ENCODE assay signal across 18 cellular contexts in the genomic region with DNA sequence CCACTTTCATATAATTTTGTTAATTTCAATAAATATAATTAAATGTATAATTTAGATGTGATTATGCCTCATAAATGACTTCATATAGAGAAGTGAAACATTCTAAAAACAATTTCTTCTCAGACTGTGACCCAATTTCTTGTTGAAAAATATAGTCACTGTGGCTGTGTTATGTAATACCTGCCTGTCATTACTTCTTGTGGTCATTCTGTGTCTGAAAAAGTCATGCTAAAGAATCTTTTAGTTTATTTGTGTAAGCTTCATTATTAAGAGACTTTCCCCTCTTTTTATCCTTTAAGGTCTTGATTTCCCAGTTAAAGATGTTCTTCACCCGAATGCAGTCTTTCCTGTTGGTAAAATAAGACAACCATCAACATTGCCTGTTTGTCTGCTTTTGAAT. TPM values are rescaled to one million over a fixed set of nuclear protein-coding genes. Genes with fewer than 3 reads are reported as not detected.
A peak's percentile ranks its signal among the peaks of the same experiment; 100 is the strongest.
DNase-seq lines count a peak whose midpoint lies in the region; ATAC-seq and TF ChIP-seq lines count a peak whose summit lies in the region.
"Had no signal": no experiment of that assay in that cellular context is flagged by ENCODE, and none has a peak within 500 bp of the region (broad histone marks: within the 10 kb centered on the region; RNA-seq: fewer than 3 reads in every experiment).

No MANE protein-coding gene starts in this region.

- H3K27me3 Mint-ChIP-seq in CD4-positive, alpha-beta T cell, result no peaks in the 10 kb centered on the region
- H3K27me3 Mint-ChIP-seq: T-cell had no signal

- H3K27ac ChIP-seq in CD4-positive, alpha-beta T cell (ENCODE audit: low read depth, low read length), result no peak overlapping the region
- H3K27ac ChIP-seq in HEK293 (ENCODE audit: extremely low read depth, low read depth, low read length), result no peak overlapping the region
- H3K27ac ChIP-seq: brain microvascular endothelial cell, KMS-11, PC-9, right lobe of liver had no signal

- no peaks in the 10 kb centered on the region for H3K27me3 ChIP-seq in CD4-positive, alpha-beta T cell (ENCODE audit: control insufficient read depth, insufficient read depth, low read length)
- no peaks in the 10 kb centered on the region for H3K27me3 ChIP-seq in adipocyte (replicated peaks; ENCODE audit: control insufficient read depth, insufficient read depth, low read length)
- no peaks in the 10 kb centered on the region for H3K27me3 ChIP-seq in BE2C
- H3K27me3 ChIP-seq: brain microvascular endothelial cell, right lobe of liver had no signal

- peaks cover 7% of the 10 kb centered on the region for H3K4me1 ChIP-seq in HEK293 (ENCODE audit: control insufficient read depth, insufficient read depth, low read length)
- H3K4me1 ChIP-seq in adipocyte (ENCODE audit: control insufficient read depth, insufficient read depth, low read length), result peaks cover 39% of the 10 kb centered on the region
- H3K4me1 ChIP-seq in BE2C, result peaks cover 4% of the 10 kb centered on the region

- no peak overlapping the region for H3K9ac ChIP-seq in adipocyte (ENCODE audit: low read length)
- H3K9ac ChIP-seq: KMS-11 had no signal

- H3K4me1 Mint-ChIP-seq in CD4-positive, alpha-beta T cell (ENCODE audit: low read depth), result peaks cover 68% of the 10 kb centered on the region

- H3K36me3 Mint-ChIP-seq in CD4-positive, alpha-beta T cell (ENCODE audit: low read depth), result peaks cover 67% of the 10 kb centered on the region

- DNase-seq in CD4-positive, alpha-beta T cell, result no peak
- DNase-seq in adipocyte (ENCODE audit: low read depth), result peak; percentile 46
- no peak for DNase-seq in sciatic nerve (ENCODE audit: low spot score)
- no peak for DNase-seq in BE2C
- DNase-seq in epidermal melanocyte (ENCODE audit: insufficient read length, low spot score), result no peak
- DNase-seq in SK-N-DZ (ENCODE audit: low spot score), result no peak
- DNase-seq: activated CD4-positive, CD25-positive, alpha-beta regulatory T cell; activated naive CD4-positive, alpha-beta T cell treated with Interleukin-2 at 50 U/mL for 16 hours; effector CD4-positive, alpha-beta T cell; HFFc6; NCI-H146; PC-9; right lobe of liver; stimulated activated CD4-positive, alpha-beta T cell treated with anti-CD3 and anti-CD28 coated beads, Interleukin-4, amount 100 ng/mL, for 1 hour; T-cell had no signal

- no peak for TF ChIP-seq CTCF in CD4-positive, alpha-beta T cell (IDR thresholded peaks at IDR 0.05)
- TF ChIP-seq CTCF in HEK293 (tag by site-specific recombination; IDR thresholded peaks at IDR 0.05) (no peak), BE2C (IDR thresholded peaks at IDR 0.05; ENCODE audit: low read depth, low read length) (no peak)

- H3K4me3 ChIP-seq in HEK293 (ENCODE audit: low read depth, low read length), result no peak overlapping the region
- no peak overlapping the region for H3K4me3 ChIP-seq in adipocyte (ENCODE audit: low read length)
- H3K4me3 ChIP-seq in BE2C (ENCODE audit: low read depth, low read length), result no peak overlapping the region
- H3K4me3 ChIP-seq: PC-9, right lobe of liver had no signal

- intact Hi-C loops in CD4-positive, alpha-beta T cell (cut with DNase I, micrococcal nuclease), result no loop called here
- intact Hi-C loops in sciatic nerve (cut with DNase I), result no loop called here

- H3K9me3 ChIP-seq in CD4-positive, alpha-beta T cell (ENCODE audit: control insufficient read depth, low read length), result no peaks in the 10 kb centered on the region
- H3K9me3 ChIP-seq in HEK293 (ENCODE audit: control insufficient read depth, insufficient read depth, low read depth, low read length) (no peaks in the 10 kb centered on the region), adipocyte (ENCODE audit: control insufficient read depth, low read length) (no peaks in the 10 kb centered on the region), BE2C (no peaks in the 10 kb centered on the region)
- H3K9me3 ChIP-seq: right lobe of liver had no signal

- no peaks in the 10 kb centered on the region for H3K9me3 Mint-ChIP-seq in CD4-positive, alpha-beta T cell
- H3K9me3 Mint-ChIP-seq: HFFc6, T-cell had no signal

- ATAC-seq in CD4-positive, alpha-beta T cell (ENCODE audit: poor library complexity), result no peak
- ATAC-seq in sciatic nerve, result peak; percentile 56
- ATAC-seq: right lobe of liver, T-cell had no signal

- CTCF ChIA-PET in CD4-positive, alpha-beta T cell (lab: Charles Lee), result interaction anchor here (0.6 to 0.8 kb wide), 2 partner anchors 11 to 543 kb away, joined by 3 read pairs; no protein-coding TSS in a partner anchor
- CTCF ChIA-PET in HEK293 (lab: Yijun Ruan, JAX), result no interaction called here

- H3K27ac Mint-ChIP-seq in CD4-positive, alpha-beta T cell, result peak overlapping the region; percentile 67
- H3K27ac Mint-ChIP-seq: HFFc6 had no signal

- no peak overlapping the region for H3K4me3 Mint-ChIP-seq in CD4-positive, alpha-beta T cell
- H3K4me3 Mint-ChIP-seq: HFFc6, T-cell had no signal

- H3K36me3 ChIP-seq in HEK293 (ENCODE audit: control insufficient read depth in 2 of 2, insufficient read depth in 1 of 2, low read length in 2 of 2) (peaks cover 0 to 10% of the 10 kb centered on the region in 2 experiments; a peak in 1 of 3 replicates), adipocyte (ENCODE audit: control insufficient read depth, insufficient read depth, low read length, severe bottlenecking) (peaks cover 8% of the 10 kb centered on the region), BE2C (no peaks in the 10 kb centered on the region)

- POLR2A ChIA-PET in CD4-positive, alpha-beta T cell (lab: Charles Lee), result interaction anchor here (0.9 kb wide), 1 partner anchor 12 kb away, joined by 4 read pairs; no protein-coding TSS in a partner anchor
- POLR2A ChIA-PET in HEK293 (lab: Yijun Ruan, JAX), result interaction anchor here (0.6 kb wide), 2 partner anchors 9 to 1563 kb away, joined by 3 read pairs; no protein-coding TSS in a partner anchor

TF ChIP-seq in HEK293, 187 proteins besides CTCF, POLR2A, EP300 and RAD21:
- TF ChIP-seq, protein P1, sequence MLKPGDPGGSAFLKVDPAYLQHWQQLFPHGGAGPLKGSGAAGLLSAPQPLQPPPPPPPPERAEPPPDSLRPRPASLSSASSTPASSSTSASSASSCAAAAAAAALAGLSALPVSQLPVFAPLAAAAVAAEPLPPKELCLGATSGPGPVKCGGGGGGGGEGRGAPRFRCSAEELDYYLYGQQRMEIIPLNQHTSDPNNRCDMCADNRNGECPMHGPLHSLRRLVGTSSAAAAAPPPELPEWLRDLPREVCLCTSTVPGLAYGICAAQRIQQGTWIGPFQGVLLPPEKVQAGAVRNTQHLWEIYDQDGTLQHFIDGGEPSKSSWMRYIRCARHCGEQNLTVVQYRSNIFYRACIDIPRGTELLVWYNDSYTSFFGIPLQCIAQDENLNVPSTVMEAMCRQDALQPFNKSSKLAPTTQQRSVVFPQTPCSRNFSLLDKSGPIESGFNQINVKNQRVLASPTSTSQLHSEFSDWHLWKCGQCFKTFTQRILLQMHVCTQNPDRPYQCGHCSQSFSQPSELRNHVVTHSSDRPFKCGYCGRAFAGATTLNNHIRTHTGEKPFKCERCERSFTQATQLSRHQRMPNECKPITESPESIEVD (tag by site-specific recombination; IDR thresholded peaks at IDR 0.05), result 0 out of 2 replicates have a peak, but pooled peaks have one; percentile 21
- TF ChIP-seq ZNF423 (tag by site-specific recombination; IDR thresholded peaks at IDR 0.05), result no peak

RNA-seq across cellular contexts. Expression of a gene that starts 15.9 kb away (rescaled TPM):
- total RNA-seq in CD4-positive, alpha-beta T cell, result 10 to 100 TPM; 70.3 to 74.2 TPM
- total RNA-seq in sciatic nerve, result 57.3 TPM
- polyA plus RNA-seq in BE2C (2012; ENCODE audit: insufficient read depth, insufficient read length, low read depth), result 18.0 TPM
- 3.1 and 4.4 TPM in 2 replicates for polyA plus RNA-seq in SK-N-DZ (2014; cell fraction: cytosol; rRNA removed)
- polyA plus RNA-seq in SK-N-DZ (2014; cell fraction: nucleus; rRNA removed), result 5.2 and 11.1 TPM in 2 replicates
